10 cellular contexts compared by ENCODE assay signal in the genomic region with DNA sequence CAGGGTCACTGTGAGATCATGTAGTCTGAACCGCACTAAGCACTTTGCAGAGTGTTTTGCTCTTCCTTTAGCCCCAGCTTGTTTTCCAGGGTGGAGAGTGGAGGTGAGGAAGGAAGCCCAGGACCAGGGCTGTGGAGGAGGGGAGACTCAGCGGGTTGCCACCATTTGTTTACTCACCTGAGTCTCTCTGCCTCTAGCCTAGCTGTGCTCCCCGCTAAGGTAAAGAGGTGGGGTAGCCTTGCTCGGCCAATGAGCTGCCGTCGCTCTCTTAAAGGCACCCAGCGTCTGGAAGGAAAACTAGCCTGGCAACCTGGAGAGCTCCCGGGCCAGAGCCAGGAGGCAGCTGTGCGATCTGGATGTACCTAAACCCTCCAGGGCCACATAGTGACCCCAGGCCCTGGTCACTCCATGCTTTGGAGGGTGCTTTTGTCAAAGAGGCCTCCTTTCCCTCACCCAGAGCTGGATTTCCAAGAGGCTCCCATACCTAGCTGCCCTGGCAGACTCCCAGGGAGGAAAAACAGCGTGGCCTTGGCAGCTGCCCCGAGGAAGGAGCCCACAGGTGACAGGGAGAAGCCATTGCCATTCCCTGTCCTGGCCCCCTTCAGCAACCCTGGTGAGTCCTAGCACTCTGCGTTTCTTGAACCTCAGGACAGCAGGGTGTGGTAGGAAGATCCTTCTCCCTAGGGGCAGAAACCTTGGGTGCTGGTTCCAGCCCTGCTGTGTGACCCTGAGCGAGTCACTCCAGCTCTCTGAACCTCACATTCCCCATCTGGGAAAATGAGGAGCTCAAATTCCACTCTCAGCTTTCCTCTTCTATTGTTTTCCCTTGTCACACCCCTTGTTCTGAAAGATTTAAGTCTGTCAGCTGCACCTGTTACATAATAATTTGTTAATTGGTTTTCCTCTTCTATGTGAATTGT. TPM values are rescaled to one million over a fixed set of nuclear protein-coding genes. Genes with fewer than 3 reads are reported as not detected.
A peak's percentile ranks its signal among the peaks of the same experiment; 100 is the strongest.
DNase-seq lines count a peak whose midpoint lies in the region; ATAC-seq and TF ChIP-seq lines count a peak whose summit lies in the region.
"Had no signal": no experiment of that assay in that cellular context is flagged by ENCODE, and none has a peak within 500 bp of the region (broad histone marks: within the 10 kb centered on the region; RNA-seq: fewer than 3 reads in every experiment).

No MANE protein-coding gene starts in this region.

- H3K9me3 Mint-ChIP-seq in Calu3 (ENCODE audit: low read depth, unreplicated experiment) (no peaks in the 10 kb centered on the region), MCF 10A (ENCODE audit: unreplicated experiment) (no peaks in the 10 kb centered on the region)
- H3K9me3 Mint-ChIP-seq: CD8-positive, alpha-beta memory T cell had no signal

- TF ChIP-seq CTCF in Calu3 (IDR thresholded peaks at IDR 0.05; ENCODE audit: unreplicated experiment) (no peak), MCF 10A (IDR thresholded peaks at IDR 0.05; ENCODE audit: unreplicated experiment) (no peak), lower lobe of right lung (IDR thresholded peaks at IDR 0.05) (no peak)

- H3K27me3 Mint-ChIP-seq in Calu3 (ENCODE audit: unreplicated experiment) (no peaks in the 10 kb centered on the region), MCF 10A (ENCODE audit: insufficient read depth, unreplicated experiment) (no peaks in the 10 kb centered on the region)

- BruUV-seq in Calu3 (replicated peaks; lab: Mats Ljungman, UMichigan) (no TSS peak), MCF 10A (replicated peaks; lab: Mats Ljungman, UMichigan) (no TSS peak)

- no peaks in the 10 kb centered on the region for H3K27me3 ChIP-seq in lower lobe of right lung (ENCODE audit: low read depth)

- intact Hi-C loops in Calu3 (cut with micrococcal nuclease; ENCODE audit: unreplicated experiment) (loop anchor here (1.0 to 2.0 kb wide), 3 partner anchors 30 to 62 kb away; no protein-coding TSS in a partner anchor), MCF 10A (cut with micrococcal nuclease) (no loop called here), lower lobe of right lung (cut with DNase I) (no loop called here)

- peak overlapping the region; percentile 40 for H3K4me3 ChIP-seq in lower lobe of right lung
- H3K4me3 ChIP-seq: coronary artery had no signal

- H3K4me1 Mint-ChIP-seq in Calu3 (ENCODE audit: low read depth, unreplicated experiment) (peaks cover 46% of the 10 kb centered on the region), MCF 10A (ENCODE audit: insufficient read depth, unreplicated experiment) (peaks cover 30% of the 10 kb centered on the region)

- H3K27ac Mint-ChIP-seq in Calu3 (ENCODE audit: unreplicated experiment) = peak overlapping the region; percentile 66
- no peak overlapping the region for H3K27ac Mint-ChIP-seq in MCF 10A (ENCODE audit: low read depth, unreplicated experiment)

- ATAC-seq in lower lobe of right lung (peak; percentile 83 to 91), HG02852 (IDR thresholded peaks at IDR 0.05; ENCODE audit: unreplicated experiment) (no peak), HG03095 (IDR thresholded peaks at IDR 0.05; ENCODE audit: unreplicated experiment) (no peak)

- peaks cover 16% of the 10 kb centered on the region for H3K4me1 ChIP-seq in lower lobe of right lung

- CTCF ChIA-PET in Calu3 (lab: Charles Lee) = interaction anchor here (0.6 to 1.7 kb wide), 5 partner anchors 19 to 1608 kb away, joined by 3 to 8 read pairs (median 4); no protein-coding TSS in a partner anchor
- CTCF ChIA-PET in MCF 10A (lab: Yijun Ruan, JAX) = interaction anchor here (0.9 to 2.1 kb wide), 8 partner anchors 9 to 61 kb away, joined by 3 to 19 read pairs (median 4); no protein-coding TSS in a partner anchor

- peak; percentile 81 for DNase-seq in Calu3
- peak; percentile 44 for DNase-seq in NCI-H1417 treated with DMSO at 0.1 percent for 48 hours (lab: John Stamatoyannopoulos, UW)
- DNase-seq in MCF 10A (ENCODE audit: unreplicated experiment) = peak; percentile 49
- peak; percentile 71 for DNase-seq in lower lobe of right lung
- no peak for DNase-seq in UCSD-AML1 (lab: John Stamatoyannopoulos, UW; ENCODE audit: unreplicated experiment)
- no peak for DNase-seq in Kasumi-1 (lab: John Stamatoyannopoulos, UW)
- DNase-seq: CD8-positive, alpha-beta memory T cell had no signal

- peak overlapping the region; percentile 60 for H3K27ac ChIP-seq in lower lobe of right lung
- H3K27ac ChIP-seq: coronary artery had no signal

- no peaks in the 10 kb centered on the region for H3K9me3 ChIP-seq in lower lobe of right lung

- H3K36me3 Mint-ChIP-seq in Calu3 (ENCODE audit: insufficient read depth, unreplicated experiment) (peaks cover 10% of the 10 kb centered on the region), MCF 10A (ENCODE audit: insufficient read depth, unreplicated experiment) (no peaks in the 10 kb centered on the region)
- H3K36me3 Mint-ChIP-seq: CD8-positive, alpha-beta memory T cell had no signal

- H3K4me3 Mint-ChIP-seq in Calu3 (ENCODE audit: low read depth, unreplicated experiment) = peak overlapping the region; percentile 63
- H3K4me3 Mint-ChIP-seq in MCF 10A (ENCODE audit: unreplicated experiment) = no peak overlapping the region
- H3K4me3 Mint-ChIP-seq: CD8-positive, alpha-beta memory T cell had no signal

- POLR2A ChIA-PET in MCF 10A (lab: Yijun Ruan, JAX) = interaction anchor here (0.5 to 2.1 kb wide), 8 partner anchors 8 to 529 kb away, joined by 3 to 13 read pairs (median 5); no protein-coding TSS in a partner anchor

- H3K36me3 ChIP-seq in lower lobe of right lung = no peaks in the 10 kb centered on the region

RNA-seq across cellular contexts. Expression of a gene that starts 42.4 kb away (rescaled TPM):
- total RNA-seq in Calu3 (2022) = 317 and 339 TPM in 2 replicates
- 321 and 340 TPM in 2 replicates for total RNA-seq in MCF 10A (2022)
- total RNA-seq in lower lobe of right lung = 143 TPM

Comparison
In these comparisons a context has a peak if more than half of its experiments do, and no peak if none do; other contexts are left out.
1. DNase-seq: peak in Calu3 (single experiment), NCI-H1417 treated with DMSO at 0.1 percent for 48 hours (single experiment), MCF 10A (single experiment) and lower lobe of right lung (single experiment); none in UCSD-AML1 (single experiment) and Kasumi-1 (0 of 2).
2. ATAC-seq: peak in lower lobe of right lung (2 of 2); none in HG02852 (single experiment) and HG03095 (single experiment).